1 cellular context compared by ENCODE assay signal in the genomic region with DNA sequence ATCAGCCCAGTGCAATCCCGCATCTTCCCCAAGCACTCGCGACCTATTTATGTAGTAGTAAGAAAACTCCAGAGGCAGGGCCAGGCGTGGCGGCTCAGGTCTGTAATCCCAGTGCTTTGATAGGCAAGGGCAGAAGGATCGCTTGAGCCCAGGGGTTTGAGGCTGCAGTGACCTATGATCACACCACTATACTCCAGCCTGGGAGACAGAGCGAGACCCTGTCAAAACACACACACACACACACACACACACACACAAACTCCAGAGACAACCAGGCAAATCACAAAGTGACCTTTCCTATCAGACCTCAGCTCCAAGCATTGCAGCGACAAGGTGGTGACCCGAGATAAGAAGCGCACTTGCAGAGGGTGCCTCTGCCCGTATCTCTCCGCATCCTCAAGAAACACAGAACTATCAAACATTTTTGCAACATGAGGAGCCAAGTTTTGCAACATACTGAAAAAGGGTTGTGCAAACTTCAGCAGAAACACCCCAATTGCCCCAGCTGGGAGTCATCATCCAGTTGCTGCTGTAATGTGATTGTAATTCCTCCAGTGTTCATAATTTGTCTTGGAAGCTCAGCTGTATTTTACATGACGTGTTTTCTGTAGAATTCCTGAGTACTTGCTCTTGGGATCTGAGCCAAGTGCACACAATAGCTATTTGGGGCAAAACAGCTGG.
TF ChIP-seq lines count a peak whose summit lies in the region.

No MANE protein-coding gene starts in this region.

TF ChIP-seq in K562, 482 proteins besides CTCF, POLR2A, EP300 and RAD21 (continued from another document and continues in another):
- TF ChIP-seq, protein P1, sequence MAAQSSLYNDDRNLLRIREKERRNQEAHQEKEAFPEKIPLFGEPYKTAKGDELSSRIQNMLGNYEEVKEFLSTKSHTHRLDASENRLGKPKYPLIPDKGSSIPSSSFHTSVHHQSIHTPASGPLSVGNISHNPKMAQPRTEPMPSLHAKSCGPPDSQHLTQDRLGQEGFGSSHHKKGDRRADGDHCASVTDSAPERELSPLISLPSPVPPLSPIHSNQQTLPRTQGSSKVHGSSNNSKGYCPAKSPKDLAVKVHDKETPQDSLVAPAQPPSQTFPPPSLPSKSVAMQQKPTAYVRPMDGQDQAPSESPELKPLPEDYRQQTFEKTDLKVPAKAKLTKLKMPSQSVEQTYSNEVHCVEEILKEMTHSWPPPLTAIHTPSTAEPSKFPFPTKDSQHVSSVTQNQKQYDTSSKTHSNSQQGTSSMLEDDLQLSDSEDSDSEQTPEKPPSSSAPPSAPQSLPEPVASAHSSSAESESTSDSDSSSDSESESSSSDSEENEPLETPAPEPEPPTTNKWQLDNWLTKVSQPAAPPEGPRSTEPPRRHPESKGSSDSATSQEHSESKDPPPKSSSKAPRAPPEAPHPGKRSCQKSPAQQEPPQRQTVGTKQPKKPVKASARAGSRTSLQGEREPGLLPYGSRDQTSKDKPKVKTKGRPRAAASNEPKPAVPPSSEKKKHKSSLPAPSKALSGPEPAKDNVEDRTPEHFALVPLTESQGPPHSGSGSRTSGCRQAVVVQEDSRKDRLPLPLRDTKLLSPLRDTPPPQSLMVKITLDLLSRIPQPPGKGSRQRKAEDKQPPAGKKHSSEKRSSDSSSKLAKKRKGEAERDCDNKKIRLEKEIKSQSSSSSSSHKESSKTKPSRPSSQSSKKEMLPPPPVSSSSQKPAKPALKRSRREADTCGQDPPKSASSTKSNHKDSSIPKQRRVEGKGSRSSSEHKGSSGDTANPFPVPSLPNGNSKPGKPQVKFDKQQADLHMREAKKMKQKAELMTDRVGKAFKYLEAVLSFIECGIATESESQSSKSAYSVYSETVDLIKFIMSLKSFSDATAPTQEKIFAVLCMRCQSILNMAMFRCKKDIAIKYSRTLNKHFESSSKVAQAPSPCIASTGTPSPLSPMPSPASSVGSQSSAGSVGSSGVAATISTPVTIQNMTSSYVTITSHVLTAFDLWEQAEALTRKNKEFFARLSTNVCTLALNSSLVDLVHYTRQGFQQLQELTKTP (IDR thresholded peaks at IDR 0.05; ENCODE audit: low read depth in 1 of 2, partially characterized antibody in 2 of 2), result peak in 1 of 2 experiments; percentile 92
- TF ChIP-seq SMAD1 (IDR thresholded peaks at IDR 0.05; ENCODE audit: low read depth, low read length, partially characterized antibody) (peak; percentile 73), TRIM24 (IDR thresholded peaks at IDR 0.05) (peak; percentile 98), ZNF589 (CRISPR knock-in tag; IDR thresholded peaks at IDR 0.05; ENCODE audit: low read depth) (peak; percentile 94), PYGO2 (tag; IDR thresholded peaks at IDR 0.05) (peak; percentile 91), NR2F6 (CRISPR knock-in tag; IDR thresholded peaks at IDR 0.05) (0 out of 2 replicates have a peak, but pooled peaks have one; percentile 7), HMG20B (CRISPR knock-in tag; IDR thresholded peaks at IDR 0.05) (no peak), LEF1 (IDR thresholded peaks at IDR 0.05) (peak; percentile 80; the same call in 1 of the 2 replicates), KDM1A (IDR thresholded peaks at IDR 0.05) (peak; percentile 99), SIN3A (IDR thresholded peaks at IDR 0.05; ENCODE audit: borderline replicate concordance in 2 of 2, control insufficient read depth in 1 of 2, low read depth in 2 of 2, low read length in 2 of 2) (no peak)
- TF ChIP-seq, protein P2, sequence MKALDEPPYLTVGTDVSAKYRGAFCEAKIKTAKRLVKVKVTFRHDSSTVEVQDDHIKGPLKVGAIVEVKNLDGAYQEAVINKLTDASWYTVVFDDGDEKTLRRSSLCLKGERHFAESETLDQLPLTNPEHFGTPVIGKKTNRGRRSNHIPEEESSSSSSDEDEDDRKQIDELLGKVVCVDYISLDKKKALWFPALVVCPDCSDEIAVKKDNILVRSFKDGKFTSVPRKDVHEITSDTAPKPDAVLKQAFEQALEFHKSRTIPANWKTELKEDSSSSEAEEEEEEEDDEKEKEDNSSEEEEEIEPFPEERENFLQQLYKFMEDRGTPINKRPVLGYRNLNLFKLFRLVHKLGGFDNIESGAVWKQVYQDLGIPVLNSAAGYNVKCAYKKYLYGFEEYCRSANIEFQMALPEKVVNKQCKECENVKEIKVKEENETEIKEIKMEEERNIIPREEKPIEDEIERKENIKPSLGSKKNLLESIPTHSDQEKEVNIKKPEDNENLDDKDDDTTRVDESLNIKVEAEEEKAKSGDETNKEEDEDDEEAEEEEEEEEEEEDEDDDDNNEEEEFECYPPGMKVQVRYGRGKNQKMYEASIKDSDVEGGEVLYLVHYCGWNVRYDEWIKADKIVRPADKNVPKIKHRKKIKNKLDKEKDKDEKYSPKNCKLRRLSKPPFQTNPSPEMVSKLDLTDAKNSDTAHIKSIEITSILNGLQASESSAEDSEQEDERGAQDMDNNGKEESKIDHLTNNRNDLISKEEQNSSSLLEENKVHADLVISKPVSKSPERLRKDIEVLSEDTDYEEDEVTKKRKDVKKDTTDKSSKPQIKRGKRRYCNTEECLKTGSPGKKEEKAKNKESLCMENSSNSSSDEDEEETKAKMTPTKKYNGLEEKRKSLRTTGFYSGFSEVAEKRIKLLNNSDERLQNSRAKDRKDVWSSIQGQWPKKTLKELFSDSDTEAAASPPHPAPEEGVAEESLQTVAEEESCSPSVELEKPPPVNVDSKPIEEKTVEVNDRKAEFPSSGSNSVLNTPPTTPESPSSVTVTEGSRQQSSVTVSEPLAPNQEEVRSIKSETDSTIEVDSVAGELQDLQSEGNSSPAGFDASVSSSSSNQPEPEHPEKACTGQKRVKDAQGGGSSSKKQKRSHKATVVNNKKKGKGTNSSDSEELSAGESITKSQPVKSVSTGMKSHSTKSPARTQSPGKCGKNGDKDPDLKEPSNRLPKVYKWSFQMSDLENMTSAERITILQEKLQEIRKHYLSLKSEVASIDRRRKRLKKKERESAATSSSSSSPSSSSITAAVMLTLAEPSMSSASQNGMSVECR (CRISPR knock-in tag; IDR thresholded peaks at IDR 0.05), result no peak
- TF ChIP-seq, protein P3, sequence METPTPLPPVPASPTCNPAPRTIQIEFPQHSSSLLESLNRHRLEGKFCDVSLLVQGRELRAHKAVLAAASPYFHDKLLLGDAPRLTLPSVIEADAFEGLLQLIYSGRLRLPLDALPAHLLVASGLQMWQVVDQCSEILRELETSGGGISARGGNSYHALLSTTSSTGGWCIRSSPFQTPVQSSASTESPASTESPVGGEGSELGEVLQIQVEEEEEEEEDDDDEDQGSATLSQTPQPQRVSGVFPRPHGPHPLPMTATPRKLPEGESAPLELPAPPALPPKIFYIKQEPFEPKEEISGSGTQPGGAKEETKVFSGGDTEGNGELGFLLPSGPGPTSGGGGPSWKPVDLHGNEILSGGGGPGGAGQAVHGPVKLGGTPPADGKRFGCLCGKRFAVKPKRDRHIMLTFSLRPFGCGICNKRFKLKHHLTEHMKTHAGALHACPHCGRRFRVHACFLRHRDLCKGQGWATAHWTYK (CRISPR knock-in tag; IDR thresholded peaks at IDR 0.05), result 0 out of 2 replicates have a peak, but pooled peaks have one; percentile 46
- TF ChIP-seq, protein P4, sequence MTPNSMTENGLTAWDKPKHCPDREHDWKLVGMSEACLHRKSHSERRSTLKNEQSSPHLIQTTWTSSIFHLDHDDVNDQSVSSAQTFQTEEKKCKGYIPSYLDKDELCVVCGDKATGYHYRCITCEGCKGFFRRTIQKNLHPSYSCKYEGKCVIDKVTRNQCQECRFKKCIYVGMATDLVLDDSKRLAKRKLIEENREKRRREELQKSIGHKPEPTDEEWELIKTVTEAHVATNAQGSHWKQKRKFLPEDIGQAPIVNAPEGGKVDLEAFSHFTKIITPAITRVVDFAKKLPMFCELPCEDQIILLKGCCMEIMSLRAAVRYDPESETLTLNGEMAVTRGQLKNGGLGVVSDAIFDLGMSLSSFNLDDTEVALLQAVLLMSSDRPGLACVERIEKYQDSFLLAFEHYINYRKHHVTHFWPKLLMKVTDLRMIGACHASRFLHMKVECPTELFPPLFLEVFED (CRISPR knock-in tag; conservative IDR thresholded peaks at IDR 0.05), result peak; percentile 82; the same call in 1 of the 2 replicates
- TF ChIP-seq, protein P5, sequence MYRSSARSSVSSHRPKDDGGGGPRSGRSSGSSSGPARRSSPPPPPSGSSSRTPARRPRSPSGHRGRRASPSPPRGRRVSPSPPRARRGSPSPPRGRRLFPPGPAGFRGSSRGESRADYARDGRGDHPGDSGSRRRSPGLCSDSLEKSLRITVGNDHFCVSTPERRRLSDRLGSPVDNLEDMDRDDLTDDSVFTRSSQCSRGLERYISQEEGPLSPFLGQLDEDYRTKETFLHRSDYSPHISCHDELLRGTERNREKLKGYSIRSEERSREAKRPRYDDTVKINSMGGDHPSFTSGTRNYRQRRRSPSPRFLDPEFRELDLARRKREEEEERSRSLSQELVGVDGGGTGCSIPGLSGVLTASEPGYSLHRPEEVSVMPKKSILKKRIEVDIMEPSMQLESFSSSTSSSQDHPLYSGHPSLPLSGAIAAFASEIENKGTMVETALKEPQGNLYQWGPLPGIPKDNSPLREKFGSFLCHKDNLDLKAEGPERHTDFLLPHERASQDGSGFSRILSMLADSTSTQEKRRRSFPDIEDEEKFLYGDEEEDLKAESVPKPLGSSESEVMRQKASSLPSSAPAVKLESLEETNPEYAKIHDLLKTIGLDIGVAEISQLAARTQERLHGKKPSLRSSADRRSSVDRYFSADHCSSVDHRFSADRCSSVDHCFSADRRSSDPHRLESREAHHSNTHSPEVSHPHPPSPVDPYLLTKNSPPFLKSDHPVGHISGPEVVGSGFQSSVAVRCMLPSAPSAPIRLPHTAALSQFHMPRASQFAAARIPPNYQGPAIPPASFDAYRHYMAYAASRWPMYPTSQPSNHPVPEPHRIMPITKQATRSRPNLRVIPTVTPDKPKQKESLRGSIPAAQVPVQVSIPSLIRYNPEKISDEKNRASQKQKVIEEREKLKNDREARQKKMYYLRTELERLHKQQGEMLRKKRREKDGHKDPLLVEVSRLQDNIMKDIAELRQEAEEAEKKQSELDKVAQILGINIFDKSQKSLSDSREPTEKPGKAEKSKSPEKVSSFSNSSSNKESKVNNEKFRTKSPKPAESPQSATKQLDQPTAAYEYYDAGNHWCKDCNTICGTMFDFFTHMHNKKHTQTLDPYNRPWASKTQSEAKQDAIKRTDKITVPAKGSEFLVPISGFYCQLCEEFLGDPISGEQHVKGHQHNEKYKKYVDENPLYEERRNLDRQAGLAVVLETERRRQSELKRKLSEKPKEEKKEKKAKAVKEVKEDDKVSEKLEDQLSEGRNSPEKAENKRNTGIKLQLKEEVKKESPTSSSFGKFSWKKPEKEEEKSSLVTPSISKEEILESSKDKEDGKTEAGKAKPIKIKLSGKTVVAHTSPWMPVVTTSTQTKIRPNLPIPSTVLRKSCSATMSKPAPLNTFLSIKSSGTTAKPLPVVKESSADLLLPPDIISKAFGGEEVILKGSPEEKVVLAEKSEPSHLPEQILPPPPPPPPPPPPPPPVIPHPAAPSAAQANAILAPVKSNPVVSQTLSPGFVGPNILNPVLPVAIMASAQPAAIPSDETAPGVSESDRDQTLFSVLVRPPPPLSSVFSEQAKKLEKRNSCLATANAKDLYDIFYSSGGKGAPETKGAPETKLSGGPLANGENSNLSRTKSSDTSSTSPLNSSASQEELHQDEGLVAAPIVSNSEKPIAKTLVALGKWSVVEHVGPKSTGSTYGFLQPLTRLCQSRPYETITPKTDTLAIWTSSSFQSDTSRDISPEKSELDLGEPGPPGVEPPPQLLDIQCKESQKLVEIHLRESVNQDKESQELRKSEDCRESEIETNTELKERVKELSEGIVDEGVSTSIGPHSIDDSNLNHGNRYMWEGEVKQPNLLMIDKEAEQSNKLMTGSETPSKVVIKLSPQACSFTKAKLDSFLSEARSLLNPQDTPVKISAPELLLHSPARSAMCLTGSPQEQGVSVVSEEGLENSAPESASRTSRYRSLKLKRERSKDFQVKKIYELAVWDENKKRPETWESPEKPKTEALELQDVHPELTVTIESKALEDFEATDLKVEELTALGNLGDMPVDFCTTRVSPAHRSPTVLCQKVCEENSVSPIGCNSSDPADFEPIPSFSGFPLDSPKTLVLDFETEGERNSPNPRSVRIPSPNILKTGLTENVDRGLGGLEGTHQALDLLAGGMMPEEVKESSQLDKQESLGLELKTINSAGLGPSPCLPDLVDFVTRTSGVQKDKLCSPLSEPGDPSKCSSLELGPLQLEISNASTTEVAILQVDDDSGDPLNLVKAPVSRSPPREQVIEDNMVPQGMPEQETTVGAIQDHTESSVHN (IDR thresholded peaks at IDR 0.05; ENCODE audit: borderline replicate concordance in 1 of 2, low read depth in 1 of 2), result peak in 1 of 2 experiments; percentile 85; a peak in 3 of 4 replicates
- TF ChIP-seq, protein P6, sequence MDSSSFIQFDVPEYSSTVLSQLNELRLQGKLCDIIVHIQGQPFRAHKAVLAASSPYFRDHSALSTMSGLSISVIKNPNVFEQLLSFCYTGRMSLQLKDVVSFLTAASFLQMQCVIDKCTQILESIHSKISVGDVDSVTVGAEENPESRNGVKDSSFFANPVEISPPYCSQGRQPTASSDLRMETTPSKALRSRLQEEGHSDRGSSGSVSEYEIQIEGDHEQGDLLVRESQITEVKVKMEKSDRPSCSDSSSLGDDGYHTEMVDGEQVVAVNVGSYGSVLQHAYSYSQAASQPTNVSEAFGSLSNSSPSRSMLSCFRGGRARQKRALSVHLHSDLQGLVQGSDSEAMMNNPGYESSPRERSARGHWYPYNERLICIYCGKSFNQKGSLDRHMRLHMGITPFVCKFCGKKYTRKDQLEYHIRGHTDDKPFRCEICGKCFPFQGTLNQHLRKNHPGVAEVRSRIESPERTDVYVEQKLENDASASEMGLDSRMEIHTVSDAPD (CRISPR knock-in tag; IDR thresholded peaks at IDR 0.05), result no peak
- TF ChIP-seq, protein P7, sequence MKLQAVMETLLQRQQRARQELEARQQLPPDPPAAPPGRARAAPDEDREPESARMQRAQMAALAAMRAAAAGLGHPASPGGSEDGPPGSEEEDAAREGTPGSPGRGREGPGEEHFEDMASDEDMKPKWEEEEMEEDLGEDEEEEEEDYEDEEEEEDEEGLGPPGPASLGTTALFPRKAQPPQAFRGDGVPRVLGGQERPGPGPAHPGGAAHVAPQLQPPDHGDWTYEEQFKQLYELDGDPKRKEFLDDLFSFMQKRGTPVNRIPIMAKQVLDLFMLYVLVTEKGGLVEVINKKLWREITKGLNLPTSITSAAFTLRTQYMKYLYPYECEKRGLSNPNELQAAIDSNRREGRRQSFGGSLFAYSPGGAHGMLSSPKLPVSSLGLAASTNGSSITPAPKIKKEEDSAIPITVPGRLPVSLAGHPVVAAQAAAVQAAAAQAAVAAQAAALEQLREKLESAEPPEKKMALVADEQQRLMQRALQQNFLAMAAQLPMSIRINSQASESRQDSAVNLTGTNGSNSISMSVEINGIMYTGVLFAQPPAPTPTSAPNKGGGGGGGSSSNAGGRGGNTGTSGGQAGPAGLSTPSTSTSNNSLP (IDR thresholded peaks at IDR 0.05; ENCODE audit: borderline replicate concordance, low read depth, low read length), result 0 out of 2 replicates have a peak, but pooled peaks have one; percentile 28
